In genomic region chr19:30310806-30311121, GRCh38 we compare ENCODE assay signal across 20 cellular contexts.
"Had no signal": no experiment of that assay in that cellular context is flagged by ENCODE, and none has a peak within 500 bp of the region (broad histone marks: within the 10 kb centered on the region; RNA-seq: fewer than 3 reads in every experiment).

No MANE protein-coding gene starts in this region.

- H3K4me1 Mint-ChIP-seq: central memory CD8-positive, alpha-beta T cell; naive thymus-derived CD8-positive, alpha-beta T cell; stimulated activated memory B cell treated with anti-CD40 and anti-IgM and Interleukin-4, amounts not matched to agents 10 μg/mL and 1 μg/mL and 100 μg/mL, for 72 hours had no signal

- H3K27me3 ChIP-seq: spleen, transverse colon had no signal

- ATAC-seq: heart left ventricle; mucosa of descending colon; naive thymus-derived CD8-positive, alpha-beta T cell; sciatic nerve; stimulated activated memory B cell treated with anti-CD40 and anti-IgM and Interleukin-4, amounts not matched to agents 10 μg/mL and 1 μg/mL and 100 μg/mL, for 72 hours had no signal

- DNase-seq: dermis blood vessel endothelial cell; effector CD4-positive, alpha-beta T cell; foreskin melanocyte; heart left ventricle; hippocampal formation; kidney glomerular epithelial cell; mammary epithelial cell; mucosa of descending colon; naive thymus-derived CD8-positive, alpha-beta T cell; spleen; stimulated activated CD4-positive, alpha-beta T cell treated with anti-CD3 and anti-CD28 coated beads, Interleukin-15, amount 100 ng/mL, for 24 hours; stimulated activated CD4-positive, alpha-beta T cell treated with anti-CD3 and anti-CD28 coated beads, Interleukin-1b, Interleukin-23, amount 100 ng/mL, for 48 hours; stimulated activated CD4-positive, alpha-beta T cell treated with anti-CD3 and anti-CD28 coated beads, Interleukin-4, amount 100 ng/mL, for 24 hours; transverse colon had no signal

- H3K4me1 ChIP-seq: heart left ventricle, parathyroid adenoma, spleen, transverse colon had no signal

- H3K36me3 ChIP-seq: heart left ventricle, spleen, thoracic aorta, transverse colon had no signal

- H3K9ac ChIP-seq: parathyroid adenoma had no signal

- H3K27ac ChIP-seq: heart left ventricle, parathyroid adenoma, spleen, thoracic aorta, transverse colon had no signal

- H3K36me3 Mint-ChIP-seq: naive thymus-derived CD8-positive, alpha-beta T cell; stimulated activated memory B cell treated with anti-CD40 and anti-IgM and Interleukin-4, amounts not matched to agents 10 μg/mL and 1 μg/mL and 100 μg/mL, for 72 hours had no signal

- H3K4me3 ChIP-seq: heart left ventricle, mucosa of descending colon, spleen, thoracic aorta, transverse colon had no signal

- H3K9me3 ChIP-seq: mucosa of descending colon, thoracic aorta, transverse colon had no signal

- H3K4me3 Mint-ChIP-seq: central memory CD8-positive, alpha-beta T cell; naive thymus-derived CD8-positive, alpha-beta T cell; stimulated activated memory B cell treated with anti-CD40 and anti-IgM and Interleukin-4, amounts not matched to agents 10 μg/mL and 1 μg/mL and 100 μg/mL, for 72 hours; stimulated activated naive CD8-positive, alpha-beta T cell treated with anti-CD3 and anti-CD28 coated beads, Interleukin-15, Interleukin-2, amounts not matched to agents 100 ng/mL and 50 ng/mL, for 24 hours had no signal

- H3K27ac Mint-ChIP-seq: stimulated activated memory B cell treated with anti-CD40 and anti-IgM and Interleukin-4, amounts not matched to agents 10 μg/mL and 1 μg/mL and 100 μg/mL, for 72 hours; stimulated activated naive CD8-positive, alpha-beta T cell treated with anti-CD3 and anti-CD28 coated beads, Interleukin-15, Interleukin-2, amounts not matched to agents 100 ng/mL and 50 ng/mL, for 24 hours had no signal

- H2AFZ ChIP-seq: parathyroid adenoma had no signal

- H3K79me2 ChIP-seq: parathyroid adenoma had no signal

- H3K27me3 Mint-ChIP-seq: central memory CD8-positive, alpha-beta T cell; stimulated activated memory B cell treated with anti-CD40 and anti-IgM and Interleukin-4, amounts not matched to agents 10 μg/mL and 1 μg/mL and 100 μg/mL, for 72 hours had no signal
